ENCODE assay signal across 16 cellular contexts in genomic region chr9:130454096-130454811, GRCh38.
"Had no signal": no experiment of that assay in that cellular context is flagged by ENCODE, and none has a peak within 500 bp of the region (broad histone marks: within the 10 kb centered on the region; RNA-seq: fewer than 3 reads in every experiment).

No MANE protein-coding gene starts in this region.

- H3K27me3 ChIP-seq: esophagus muscularis mucosa, gastrocnemius medialis, pancreas, right lobe of liver, testis, transverse colon had no signal

- H3K36me3 ChIP-seq: gastrocnemius medialis, pancreas, transverse colon had no signal

- DNase-seq: cerebellar nuclear complex; effector memory CD8-positive, alpha-beta T cell; gastrocnemius medialis; islet precursor cell; natural killer cell; occipital lobe; stimulated activated CD4-positive, alpha-beta T cell treated with anti-CD3 and anti-CD28 coated beads, Interleukin-4, amount 100 ng/mL, for 1 hour; stimulated activated naive CD8-positive, alpha-beta T cell treated with anti-CD3 and anti-CD28 coated beads, Interleukin-15, amount 100 ng/mL, for 72 hours had no signal

- ATAC-seq: effector memory CD8-positive, alpha-beta T cell; gastrocnemius medialis; left colon; natural killer cell; stimulated activated memory B cell treated with anti-CD40 and anti-IgM and Interleukin-4, amounts not matched to agents 10 μg/mL and 1 μg/mL and 100 μg/mL, for 72 hours; stimulated activated naive CD8-positive, alpha-beta T cell treated with anti-CD3 and anti-CD28 coated beads, Interleukin-15, amount 100 ng/mL, for 72 hours had no signal

- H3K27ac ChIP-seq: epithelial cell of prostate, gastrocnemius medialis, transverse colon had no signal

- H3K9me3 ChIP-seq: esophagus muscularis mucosa, gastrocnemius medialis, pancreas, right lobe of liver, testis, transverse colon had no signal

- H3K4me3 ChIP-seq: esophagus muscularis mucosa, gastrocnemius medialis, pancreas, right lobe of liver, testis, transverse colon had no signal
